ENCODE assay signal across 11 cellular contexts in the genomic region with DNA sequence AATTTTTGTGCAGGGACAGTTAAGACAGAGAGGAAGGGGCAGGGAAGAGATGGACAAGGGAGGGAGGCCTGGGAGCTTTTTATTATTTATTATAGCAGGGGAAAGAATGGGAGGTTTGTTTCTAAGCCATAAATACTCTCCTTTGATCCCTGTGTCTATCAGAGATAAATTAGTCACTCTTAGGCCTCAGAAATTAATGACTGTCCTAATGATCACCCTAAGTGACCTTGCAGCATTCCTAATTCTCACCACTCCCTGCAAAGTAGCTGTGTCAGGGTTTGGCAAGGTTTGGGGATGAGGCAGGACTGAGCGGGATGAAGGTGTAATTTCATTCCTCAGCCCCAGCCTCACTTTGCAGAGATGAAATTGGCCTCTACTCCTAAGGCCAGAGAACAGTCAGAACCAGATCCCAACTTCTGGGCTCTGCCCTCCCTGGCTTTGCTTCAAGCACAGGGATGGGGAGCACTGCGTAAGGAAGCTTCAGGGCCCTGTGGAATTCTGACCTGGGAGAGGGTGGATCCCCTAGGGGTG.
DNase-seq lines count a peak whose midpoint lies in the region; ATAC-seq and TF ChIP-seq lines count a peak whose summit lies in the region.
"Had no signal": no experiment of that assay in that cellular context is flagged by ENCODE, and none has a peak within 500 bp of the region (broad histone marks: within the 10 kb centered on the region; RNA-seq: fewer than 3 reads in every experiment).

No MANE protein-coding gene starts in this region.

- TF ChIP-seq CTCF in endodermal cell (conservative IDR thresholded peaks at IDR 0.05) = no peak
- TF ChIP-seq CTCF in neural progenitor cell (IDR thresholded peaks at IDR 0.05) = no peak
- no peak for TF ChIP-seq CTCF in upper lobe of right lung (IDR thresholded peaks at IDR 0.05)

- no peaks in the 10 kb centered on the region for H3K36me3 Mint-ChIP-seq in activated naive CD8-positive, alpha-beta T cell treated with anti-CD3 and anti-CD28 coated beads, Interleukin-2, amount 10 ng/mL, durations not matched to agents 7 days and 5 days
- no peaks in the 10 kb centered on the region for H3K36me3 Mint-ChIP-seq in activated naive CD8-positive, alpha-beta T cell treated with anti-CD3 and anti-CD28 coated beads for 36 hours
- H3K36me3 Mint-ChIP-seq in endodermal cell (ENCODE audit: low read depth) (no peaks in the 10 kb centered on the region), neural progenitor cell (no peaks in the 10 kb centered on the region)

- H3K4me3 ChIP-seq in endodermal cell (ENCODE audit: low read length) (no peak overlapping the region), neural progenitor cell (no peak overlapping the region), upper lobe of right lung (no peak overlapping the region)

- H3K27me3 ChIP-seq in endodermal cell (ENCODE audit: control insufficient read depth, insufficient read depth, low read length, poor library complexity, severe bottlenecking) (no peaks in the 10 kb centered on the region), neural progenitor cell (no peaks in the 10 kb centered on the region), upper lobe of right lung (no peaks in the 10 kb centered on the region)

- intact Hi-C loops in upper lobe of right lung (cut with DNase I) = loop anchor here (5.0 kb wide), 2 partner anchors 419 to 494 kb away; no protein-coding TSS in a partner anchor

- H3K9me3 Mint-ChIP-seq in activated naive CD8-positive, alpha-beta T cell treated with anti-CD3 and anti-CD28 coated beads, Interleukin-2, amount 10 ng/mL, durations not matched to agents 7 days and 5 days = no peaks in the 10 kb centered on the region
- H3K9me3 Mint-ChIP-seq in activated naive CD8-positive, alpha-beta T cell treated with anti-CD3 and anti-CD28 coated beads for 36 hours = no peaks in the 10 kb centered on the region
- peaks cover 4% of the 10 kb centered on the region for H3K9me3 Mint-ChIP-seq in endodermal cell
- H3K9me3 Mint-ChIP-seq in neural progenitor cell = no peaks in the 10 kb centered on the region
- H3K9me3 Mint-ChIP-seq: stimulated activated naive CD8-positive, alpha-beta T cell treated with anti-CD3 and anti-CD28 coated beads, Interleukin-15, Interleukin-2, amounts not matched to agents 100 ng/mL and 50 ng/mL, for 24 hours had no signal

- no peaks in the 10 kb centered on the region for H4K20me1 ChIP-seq in neural progenitor cell (ENCODE audit: low read depth)

- no peaks in the 10 kb centered on the region for H3K36me3 ChIP-seq in endodermal cell (ENCODE audit: control insufficient read depth, insufficient read depth, low read length)
- no peaks in the 10 kb centered on the region for H3K36me3 ChIP-seq in neural progenitor cell
- no peaks in the 10 kb centered on the region for H3K36me3 ChIP-seq in upper lobe of right lung

- DNase-seq in activated naive CD8-positive, alpha-beta T cell treated with anti-CD3 and anti-CD28 coated beads, Interleukin-2, amount 10 ng/mL, durations not matched to agents 7 days and 5 days = no peak
- DNase-seq in activated naive CD8-positive, alpha-beta T cell treated with anti-CD3 and anti-CD28 coated beads for 36 hours = no peak
- DNase-seq in endodermal cell = no peak
- no peak for DNase-seq in neural progenitor cell (ENCODE audit: low spot score)
- DNase-seq in upper lobe of right lung = no peak
- DNase-seq in NCI-H1092 (lab: John Stamatoyannopoulos, UW) = no peak
- no peak for DNase-seq in activated T-cell treated with anti-CD3 and anti-CD28 coated beads for 4 hours
- no peak for DNase-seq in NCI-H524 treated with DMSO at 0.1 percent for 48 hours (lab: John Stamatoyannopoulos, UW)
- DNase-seq: activated CD4-positive, alpha-beta T cell treated with anti-CD3 and anti-CD28 coated beads for 48 hours had no signal

- peaks cover 23% of the 10 kb centered on the region for H3F3A ChIP-seq in neural progenitor cell (ENCODE audit: low read depth)

- H3K4me2 ChIP-seq in neural progenitor cell = peak overlapping the region; percentile 79

- peaks cover 11% of the 10 kb centered on the region for H3K4me1 ChIP-seq in endodermal cell (ENCODE audit: control insufficient read depth, insufficient read depth, low read length)
- H3K4me1 ChIP-seq in neural progenitor cell = peaks cover 28% of the 10 kb centered on the region
- H3K4me1 ChIP-seq in upper lobe of right lung = peaks cover 19% of the 10 kb centered on the region

- 86 to 90% methylated on average over 2 of the region's 2 CpGs for WGBS in endodermal cell (ENCODE audit: insufficient coverage in 1 of 2, insufficient read length in 1 of 2), 2 experiments

- POLR2A ChIA-PET in activated naive CD8-positive, alpha-beta T cell treated with anti-CD3 and anti-CD28 coated beads, Interleukin-2, amount 10 ng/mL, durations not matched to agents 7 days and 5 days (lab: Charles Lee) = no interaction called here

- H3K27me3 Mint-ChIP-seq in activated naive CD8-positive, alpha-beta T cell treated with anti-CD3 and anti-CD28 coated beads, Interleukin-2, amount 10 ng/mL, durations not matched to agents 7 days and 5 days = no peaks in the 10 kb centered on the region
- no peaks in the 10 kb centered on the region for H3K27me3 Mint-ChIP-seq in activated naive CD8-positive, alpha-beta T cell treated with anti-CD3 and anti-CD28 coated beads for 36 hours
- peaks cover 4% of the 10 kb centered on the region for H3K27me3 Mint-ChIP-seq in endodermal cell (ENCODE audit: insufficient read depth)
- peaks cover 2% of the 10 kb centered on the region for H3K27me3 Mint-ChIP-seq in neural progenitor cell (ENCODE audit: insufficient read depth, low read depth)
- H3K27me3 Mint-ChIP-seq: stimulated activated naive CD8-positive, alpha-beta T cell treated with anti-CD3 and anti-CD28 coated beads, Interleukin-15, Interleukin-2, amounts not matched to agents 100 ng/mL and 50 ng/mL, for 24 hours had no signal

- ATAC-seq in activated naive CD8-positive, alpha-beta T cell treated with anti-CD3 and anti-CD28 coated beads, Interleukin-2, amount 10 ng/mL, durations not matched to agents 7 days and 5 days (ENCODE audit: low read depth) = no peak
- no peak for ATAC-seq in upper lobe of right lung

- H3K9ac ChIP-seq in endodermal cell (ENCODE audit: extremely low read depth, low read length, poor library complexity, severe bottlenecking) = no peak overlapping the region
- H3K9ac ChIP-seq in neural progenitor cell = no peak overlapping the region

- peaks cover 19% of the 10 kb centered on the region for H3K4me1 Mint-ChIP-seq in activated naive CD8-positive, alpha-beta T cell treated with anti-CD3 and anti-CD28 coated beads, Interleukin-2, amount 10 ng/mL, durations not matched to agents 7 days and 5 days
- peaks cover 16% of the 10 kb centered on the region for H3K4me1 Mint-ChIP-seq in activated naive CD8-positive, alpha-beta T cell treated with anti-CD3 and anti-CD28 coated beads for 36 hours
- peaks cover 13% of the 10 kb centered on the region for H3K4me1 Mint-ChIP-seq in endodermal cell
- peaks cover 28% of the 10 kb centered on the region for H3K4me1 Mint-ChIP-seq in neural progenitor cell

- H3K27ac Mint-ChIP-seq in activated naive CD8-positive, alpha-beta T cell treated with anti-CD3 and anti-CD28 coated beads, Interleukin-2, amount 10 ng/mL, durations not matched to agents 7 days and 5 days = peak overlapping the region; percentile 79
- H3K27ac Mint-ChIP-seq in activated naive CD8-positive, alpha-beta T cell treated with anti-CD3 and anti-CD28 coated beads for 36 hours = no peak overlapping the region
- H3K27ac Mint-ChIP-seq in endodermal cell (peak overlapping the region; percentile 77), neural progenitor cell (peak overlapping the region; percentile 95)
- H3K27ac Mint-ChIP-seq: stimulated activated naive CD8-positive, alpha-beta T cell treated with anti-CD3 and anti-CD28 coated beads, Interleukin-15, Interleukin-2, amounts not matched to agents 100 ng/mL and 50 ng/mL, for 24 hours had no signal

- H3K9me3 ChIP-seq in endodermal cell (ENCODE audit: control insufficient read depth, low read length) (no peaks in the 10 kb centered on the region), neural progenitor cell (ENCODE audit: low read depth) (no peaks in the 10 kb centered on the region), upper lobe of right lung (no peaks in the 10 kb centered on the region)

- H3K27ac ChIP-seq in endodermal cell (ENCODE audit: low read depth, low read length) (peak overlapping the region; percentile 72), neural progenitor cell (peak overlapping the region; percentile 71), upper lobe of right lung (peak overlapping the region; percentile 74)
- H3K27ac ChIP-seq: 22Rv1 had no signal

- H3K79me2 ChIP-seq in neural progenitor cell (ENCODE audit: low read depth) = no peaks in the 10 kb centered on the region

- H3K4me3 Mint-ChIP-seq in activated naive CD8-positive, alpha-beta T cell treated with anti-CD3 and anti-CD28 coated beads, Interleukin-2, amount 10 ng/mL, durations not matched to agents 7 days and 5 days = no peak overlapping the region
- H3K4me3 Mint-ChIP-seq in activated naive CD8-positive, alpha-beta T cell treated with anti-CD3 and anti-CD28 coated beads for 36 hours = no peak overlapping the region
- H3K4me3 Mint-ChIP-seq in endodermal cell = no peak overlapping the region
- peak overlapping the region; percentile 47 for H3K4me3 Mint-ChIP-seq in neural progenitor cell
- H3K4me3 Mint-ChIP-seq: stimulated activated naive CD8-positive, alpha-beta T cell treated with anti-CD3 and anti-CD28 coated beads, Interleukin-15, Interleukin-2, amounts not matched to agents 100 ng/mL and 50 ng/mL, for 24 hours had no signal

- no peak overlapping the region for H2AFZ ChIP-seq in neural progenitor cell (replicated peaks)
